ENCODE assay signal across 10 cellular contexts in genomic region chrX:31099536-31100090, GRCh38. TPM values are rescaled to one million over a fixed set of nuclear protein-coding genes. Genes with fewer than 3 reads are reported as not detected.
DNase-seq lines count a peak whose midpoint lies in the region; ATAC-seq and TF ChIP-seq lines count a peak whose summit lies in the region.
"Had no signal": no experiment of that assay in that cellular context is flagged by ENCODE, and none has a peak within 500 bp of the region (broad histone marks: within the 10 kb centered on the region; RNA-seq: fewer than 3 reads in every experiment).

No MANE protein-coding gene starts in this region.

- ATAC-seq in HG02763 (IDR thresholded peaks at IDR 0.05; ENCODE audit: unreplicated experiment) (peak; percentile 77), left cardiac atrium (no peak)

- H3K27ac ChIP-seq in OCI-LY3 (ENCODE audit: low read length) = peak overlapping the region; percentile 100

- no peaks in the 10 kb centered on the region for H4K20me1 ChIP-seq in OCI-LY3 (ENCODE audit: insufficient read depth, low read length)

- intact Hi-C loops in left cardiac atrium (cut with DNase I) = no loop called here

- no peak overlapping the region for H2AFZ ChIP-seq in OCI-LY3 (ENCODE audit: low read depth, low read length)

- DNase-seq in activated naive CD4-positive, alpha-beta T cell treated with Interleukin-2 at 50 U/mL for 16 hours = peak; percentile 19
- no peak for DNase-seq in activated naive CD4-positive, alpha-beta T cell (lab: John Stamatoyannopoulos, UW)
- peak; percentile 44 for DNase-seq in stimulated activated CD8-positive, alpha-beta memory T cell treated with anti-CD3 and anti-CD28 coated beads, Interleukin-7, amount 100 ng/mL, for 48 hours (ENCODE audit: extremely low read depth in 1 of 2, low read depth in 1 of 2)
- no peak for DNase-seq in left cardiac atrium
- no peak for DNase-seq in DMS153 (lab: John Stamatoyannopoulos, UW)
- no peak for DNase-seq in SKM-1 (lab: John Stamatoyannopoulos, UW; ENCODE audit: unreplicated experiment)

- no peaks in the 10 kb centered on the region for H3K27me3 ChIP-seq in OCI-LY3 (ENCODE audit: low read depth, low read length)

- no peaks in the 10 kb centered on the region for H3K9me3 ChIP-seq in OCI-LY3 (ENCODE audit: insufficient read depth, low read length)

- peak overlapping the region; percentile 89 for H3K9ac ChIP-seq in OCI-LY3 (ENCODE audit: low read length)

- H3K4me1 ChIP-seq in OCI-LY3 (ENCODE audit: low read length) = peaks cover 58% of the 10 kb centered on the region

- TF ChIP-seq CTCF in OCI-LY3 (IDR thresholded peaks at IDR 0.05; ENCODE audit: low read depth, low read length) = no peak

- H3K79me2 ChIP-seq in OCI-LY3 (ENCODE audit: low read length) = no peaks in the 10 kb centered on the region

- H3K4me3 ChIP-seq in OCI-LY3 (ENCODE audit: low read length) = peak overlapping the region; percentile 36

- peak overlapping the region; percentile 69 for H3K4me2 ChIP-seq in OCI-LY3 (ENCODE audit: low read length)

- peaks cover 3% of the 10 kb centered on the region for H3K36me3 ChIP-seq in OCI-LY3 (replicated peaks; ENCODE audit: low read depth, low read length)

RNA-seq across cellular contexts. Expression of gene FTHL17, which starts 27.8 kb away (rescaled TPM):
- total RNA-seq in left cardiac atrium = not detected
- total RNA-seq: T-helper 1 cell treated with Interleukin-12 subunit alpha and Interleukin-12 subunit beta and Interleukin-4 antibody, amounts not matched to agents 30 ng/mL and 1 ng/mL, for 36 hours; temporal lobe had no signal

Comparison
In these comparisons a context has a peak if more than half of its experiments do, and no peak if none do; other contexts are left out.
1. DNase-seq: peak in activated naive CD4-positive, alpha-beta T cell treated with Interleukin-2 at 50 U/mL for 16 hours (single experiment) and stimulated activated CD8-positive, alpha-beta memory T cell treated with anti-CD3 and anti-CD28 coated beads, Interleukin-7, amount 100 ng/mL, for 48 hours (2 of 2); none in activated naive CD4-positive, alpha-beta T cell (0 of 4), left cardiac atrium (single experiment), DMS153 (single experiment) and SKM-1 (single experiment).